Comparison of ENCODE assay signal across 10 cellular contexts in the genomic region with DNA sequence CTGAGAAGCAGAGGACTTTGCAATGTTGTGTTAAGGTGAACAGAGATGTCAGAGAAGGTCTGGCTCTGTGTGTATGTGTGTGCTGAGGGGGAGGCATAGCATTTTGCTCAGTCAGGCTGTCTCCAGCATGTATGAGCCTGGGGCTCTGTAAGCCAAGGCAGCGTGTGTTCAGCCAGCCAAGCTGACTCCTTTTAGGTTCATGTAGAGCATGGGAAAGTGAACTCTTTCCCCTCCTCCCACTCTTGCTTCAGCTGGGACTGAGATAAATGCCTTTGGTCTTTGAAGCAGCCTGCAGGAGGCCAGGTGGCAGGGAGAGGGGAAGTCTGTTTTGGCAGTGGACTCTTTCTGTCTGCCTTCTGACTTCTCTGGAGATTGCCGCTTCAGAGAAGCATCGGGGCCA. TPM values are rescaled to one million over a fixed set of nuclear protein-coding genes. Genes with fewer than 3 reads are reported as not detected.
DNase-seq lines count a peak whose midpoint lies in the region; ATAC-seq lines count a peak whose summit lies in the region.
"Had no signal": no experiment of that assay in that cellular context is flagged by ENCODE, and none has a peak within 500 bp of the region (broad histone marks: within the 10 kb centered on the region; RNA-seq: fewer than 3 reads in every experiment).

No MANE protein-coding gene starts in this region.

- H3K9me3 Mint-ChIP-seq in activated CD4-positive, alpha-beta T cell treated with anti-CD3 and anti-CD28 coated beads, Interleukin-2, amount 10 ng/mL, durations not matched to agents 7 days and 5 days: no peaks in the 10 kb centered on the region
- no peaks in the 10 kb centered on the region for H3K9me3 Mint-ChIP-seq in activated naive CD8-positive, alpha-beta T cell treated with anti-CD3 and anti-CD28 coated beads, Interleukin-2, amount 50 U/mL, for 24 hours
- no peaks in the 10 kb centered on the region for H3K9me3 Mint-ChIP-seq in naive thymus-derived CD8-positive, alpha-beta T cell

- POLR2A ChIA-PET in activated CD4-positive, alpha-beta T cell treated with anti-CD3 and anti-CD28 coated beads, Interleukin-2, amount 10 ng/mL, durations not matched to agents 7 days and 5 days (lab: Charles Lee): no interaction called here
- POLR2A ChIA-PET in naive thymus-derived CD8-positive, alpha-beta T cell (lab: Charles Lee): no interaction called here

- H3K36me3 ChIP-seq in stomach smooth muscle (ENCODE audit: control insufficient read depth in 2 of 2, insufficient read depth in 2 of 2, low read length in 2 of 2): no peaks in the 10 kb centered on the region

- peaks cover 19% of the 10 kb centered on the region for H3K4me1 ChIP-seq in stomach smooth muscle (ENCODE audit: control insufficient read depth, insufficient read depth, low read length)

- no peak overlapping the region for H3K4me3 ChIP-seq in stomach smooth muscle (ENCODE audit: low read length in 2 of 2)
- H3K4me3 ChIP-seq: A549 had no signal

- peak overlapping the region; percentile 3 for H3K27ac Mint-ChIP-seq in activated CD4-positive, alpha-beta T cell treated with anti-CD3 and anti-CD28 coated beads, Interleukin-2, amount 10 ng/mL, durations not matched to agents 7 days and 5 days
- H3K27ac Mint-ChIP-seq in activated naive CD8-positive, alpha-beta T cell treated with anti-CD3 and anti-CD28 coated beads, Interleukin-2, amount 50 U/mL, for 24 hours: no peak overlapping the region
- peak overlapping the region in 4 of 10 donors; percentile 1 to 71 (median 18) for H3K27ac Mint-ChIP-seq in naive thymus-derived CD8-positive, alpha-beta T cell

- peaks cover 17% of the 10 kb centered on the region for H3K36me3 Mint-ChIP-seq in activated CD4-positive, alpha-beta T cell treated with anti-CD3 and anti-CD28 coated beads, Interleukin-2, amount 10 ng/mL, durations not matched to agents 7 days and 5 days (ENCODE audit: low read depth)
- peaks cover 35% of the 10 kb centered on the region for H3K36me3 Mint-ChIP-seq in activated naive CD8-positive, alpha-beta T cell treated with anti-CD3 and anti-CD28 coated beads, Interleukin-2, amount 50 U/mL, for 24 hours (ENCODE audit: low read depth)
- H3K36me3 Mint-ChIP-seq in naive thymus-derived CD8-positive, alpha-beta T cell: peaks cover 0 to 37% (median 0%) of the 10 kb centered on the region in 3 donors

- no peak overlapping the region for H3K4me3 Mint-ChIP-seq in activated CD4-positive, alpha-beta T cell treated with anti-CD3 and anti-CD28 coated beads, Interleukin-2, amount 10 ng/mL, durations not matched to agents 7 days and 5 days
- H3K4me3 Mint-ChIP-seq in activated naive CD8-positive, alpha-beta T cell treated with anti-CD3 and anti-CD28 coated beads, Interleukin-2, amount 50 U/mL, for 24 hours: peak overlapping the region; percentile 93
- H3K4me3 Mint-ChIP-seq in naive thymus-derived CD8-positive, alpha-beta T cell: no peak overlapping the region

- peak overlapping the region; percentile 64 for H3K27ac ChIP-seq in stomach smooth muscle (ENCODE audit: low read length)
- H3K27ac ChIP-seq: A549 had no signal

- peaks cover 48% of the 10 kb centered on the region for H3K4me1 Mint-ChIP-seq in activated CD4-positive, alpha-beta T cell treated with anti-CD3 and anti-CD28 coated beads, Interleukin-2, amount 10 ng/mL, durations not matched to agents 7 days and 5 days
- H3K4me1 Mint-ChIP-seq in activated naive CD8-positive, alpha-beta T cell treated with anti-CD3 and anti-CD28 coated beads, Interleukin-2, amount 50 U/mL, for 24 hours: peaks cover 55% of the 10 kb centered on the region
- H3K4me1 Mint-ChIP-seq in naive thymus-derived CD8-positive, alpha-beta T cell: peaks cover 26 to 66% (median 49%) of the 10 kb centered on the region in 4 donors

- H3K27me3 ChIP-seq in stomach smooth muscle (ENCODE audit: control insufficient read depth in 1 of 2, insufficient read depth in 2 of 2, low read length in 2 of 2): no peaks in the 10 kb centered on the region

- no peaks in the 10 kb centered on the region for H3K27me3 Mint-ChIP-seq in activated CD4-positive, alpha-beta T cell treated with anti-CD3 and anti-CD28 coated beads, Interleukin-2, amount 10 ng/mL, durations not matched to agents 7 days and 5 days
- no peaks in the 10 kb centered on the region for H3K27me3 Mint-ChIP-seq in activated naive CD8-positive, alpha-beta T cell treated with anti-CD3 and anti-CD28 coated beads, Interleukin-2, amount 50 U/mL, for 24 hours
- no peaks in the 10 kb centered on the region for H3K27me3 Mint-ChIP-seq in naive thymus-derived CD8-positive, alpha-beta T cell

- no peak for DNase-seq in activated CD4-positive, alpha-beta T cell treated with anti-CD3 and anti-CD28 coated beads, Interleukin-2, amount 10 ng/mL, durations not matched to agents 7 days and 5 days
- no peak for DNase-seq in activated CD4-positive, alpha-beta T cell treated with anti-CD3 and anti-CD28 coated beads, Interleukin-2, amount 50 U/mL, for 4 hours
- no peak for DNase-seq in activated naive CD8-positive, alpha-beta T cell treated with anti-CD3 and anti-CD28 coated beads, Interleukin-2, amount 50 U/mL, for 24 hours
- DNase-seq in iPS DF 4.7 (ENCODE audit: extremely low read depth, low spot score): peak; percentile 14
- DNase-seq in naive thymus-derived CD8-positive, alpha-beta T cell: no peak
- DNase-seq: activated T-cell treated with anti-CD3 and anti-CD28 coated beads, Interleukin-2, amount 50 U/mL, for 48 hours had no signal

- H3K9me3 ChIP-seq in stomach smooth muscle (ENCODE audit: control insufficient read depth in 2 of 2, low read length in 2 of 2): no peaks in the 10 kb centered on the region
- H3K9me3 ChIP-seq: A549 had no signal

- peak overlapping the region in 1 of 2 donors; percentile 42 for H3K9ac ChIP-seq in stomach smooth muscle (ENCODE audit: low read length in 2 of 2)

- ATAC-seq in activated naive CD8-positive, alpha-beta T cell treated with anti-CD3 and anti-CD28 coated beads, Interleukin-2, amount 50 U/mL, for 24 hours: no peak
- ATAC-seq in HG03565 (IDR thresholded peaks at IDR 0.05; ENCODE audit: unreplicated experiment) (no peak), GM19455 (IDR thresholded peaks at IDR 0.05; ENCODE audit: unreplicated experiment) (no peak)
- ATAC-seq in naive thymus-derived CD8-positive, alpha-beta T cell: no peak
- ATAC-seq: A549 had no signal

- CTCF ChIA-PET in activated CD4-positive, alpha-beta T cell treated with anti-CD3 and anti-CD28 coated beads, Interleukin-2, amount 10 ng/mL, durations not matched to agents 7 days and 5 days (lab: Charles Lee): interaction anchor here (0.5 kb wide), 1 partner anchor 526 kb away, joined by 3 read pairs; no protein-coding TSS in a partner anchor

RNA-seq across cellular contexts. Expression of gene SFXN2, which starts 3.8 kb away (rescaled TPM):
- 10 to 100 TPM; 20.7 to 23.6 TPM for total RNA-seq in activated CD4-positive, alpha-beta T cell treated with anti-CD3 and anti-CD28 coated beads, Interleukin-2, amount 10 ng/mL, durations not matched to agents 7 days and 5 days
- total RNA-seq in naive thymus-derived CD8-positive, alpha-beta T cell: 10 to 100 TPM; 30.0 to 32.6 TPM
- polyA plus RNA-seq in naive thymus-derived CD8-positive, alpha-beta T cell: 10 to 100 TPM in 1 of 3 donors, 1 to 10 TPM in 2; 6.6 to 16.5 (median 9.0) TPM

RNA-seq across cellular contexts. Expression of gene ARL3, which starts 4.0 kb away (rescaled TPM):
- total RNA-seq in activated CD4-positive, alpha-beta T cell treated with anti-CD3 and anti-CD28 coated beads, Interleukin-2, amount 10 ng/mL, durations not matched to agents 7 days and 5 days: 1 to 10 TPM; 4.4 to 5.0 TPM
- 1 to 10 TPM; 3.6 to 3.8 TPM for total RNA-seq in naive thymus-derived CD8-positive, alpha-beta T cell
- polyA plus RNA-seq in naive thymus-derived CD8-positive, alpha-beta T cell: 1 to 10 TPM; 3.7 to 4.4 (median 3.9) TPM

RNA-seq across cellular contexts. Expression of gene WBP1L, which starts 25.5 kb away (rescaled TPM):
- 10 to 100 TPM; 30.2 to 31.4 TPM for total RNA-seq in activated CD4-positive, alpha-beta T cell treated with anti-CD3 and anti-CD28 coated beads, Interleukin-2, amount 10 ng/mL, durations not matched to agents 7 days and 5 days
- 10 to 100 TPM; 32.6 to 35.6 TPM for total RNA-seq in naive thymus-derived CD8-positive, alpha-beta T cell
- 10 to 100 TPM; 22.6 to 28.2 (median 24.1) TPM for polyA plus RNA-seq in naive thymus-derived CD8-positive, alpha-beta T cell
